20 cellular contexts compared by ENCODE assay signal in genomic region chr2:46806526-46806925, GRCh38.
A peak's percentile ranks its signal among the peaks of the same experiment; 100 is the strongest.
DNase-seq lines count a peak whose midpoint lies in the region; ATAC-seq, FAIRE-seq and TF ChIP-seq lines count a peak whose summit lies in the region.
"Had no signal": no experiment of that assay in that cellular context is flagged by ENCODE, and none has a peak within 500 bp of the region (broad histone marks: within the 10 kb centered on the region; RNA-seq: fewer than 3 reads in every experiment).

No MANE protein-coding gene starts in this region.

- H3K36me3 ChIP-seq in endothelial cell of umbilical vein (ENCODE audit: control insufficient read depth in 2 of 2, extremely low read depth in 1 of 2, insufficient read depth in 2 of 2, low read length in 2 of 2) (no peaks in the 10 kb centered on the region), osteoblast (ENCODE audit: insufficient read depth, low read length) (peaks cover 8% of the 10 kb centered on the region), Peyer's patch (no peaks in the 10 kb centered on the region)

- no peak for ATAC-seq in GM18511 (IDR thresholded peaks at IDR 0.05; ENCODE audit: unreplicated experiment)
- ATAC-seq: right cardiac atrium had no signal

- POLR2A ChIA-PET in endothelial cell of umbilical vein (lab: Charles Lee) = no interaction called here

- H3K4me2 ChIP-seq in endothelial cell of umbilical vein (ENCODE audit: insufficient read depth, low read length) (peak overlapping the region; percentile 30), osteoblast (ENCODE audit: insufficient read depth, low read length) (peak overlapping the region; percentile 25)

- H3K9ac ChIP-seq in endothelial cell of umbilical vein (replicated peaks; ENCODE audit: extremely low read depth, insufficient read depth, low read length) = no peak overlapping the region

- H3K79me2 ChIP-seq in endothelial cell of umbilical vein (ENCODE audit: control insufficient read depth, insufficient read depth, low read length) (no peaks in the 10 kb centered on the region), osteoblast (ENCODE audit: insufficient read depth, low read length) (no peaks in the 10 kb centered on the region)

- peak; percentile 90 for DNase-seq in ELR (ENCODE audit: low read depth)
- DNase-seq in NCI-H226 = peak; percentile 71
- DNase-seq in endothelial cell of umbilical vein (ENCODE audit: low read depth, low spot score) = peak; percentile 59
- DNase-seq in osteoblast (ENCODE audit: insufficient read length, low spot score, missing footprints) = peak; percentile 79
- DNase-seq in Peyer's patch = no peak
- no peak for DNase-seq in T-helper 9 cell
- DNase-seq in activated CD4-positive, alpha-beta T cell treated with anti-CD3 and anti-CD28 coated beads for 4 hours = no peak
- DNase-seq: amniotic stem cell; cerebellar nuclear complex; DMS79 treated with DMSO at 0.1 percent for 48 hours; KBM-7; NCI-H1092; NCI-H69; occipital lobe; OCI-M1; right cardiac atrium; stimulated activated naive CD4-positive, alpha-beta T cell treated with Interleukin-2 at 50 U/mL for 16 hours; T1000 had no signal

- TF ChIP-seq CTCF in endothelial cell of umbilical vein (IDR thresholded peaks at IDR 0.05; ENCODE audit: extremely low read depth in 1 of 2, insufficient read depth in 1 of 2, low read depth in 1 of 2, low read length in 2 of 2) = no peak
- no peak for TF ChIP-seq CTCF in osteoblast (IDR thresholded peaks at IDR 0.05; ENCODE audit: extremely low read depth, low read depth, low read length)
- no peak for TF ChIP-seq CTCF in Peyer's patch (IDR thresholded peaks at IDR 0.05)

- no peaks in the 10 kb centered on the region for H3K9me3 ChIP-seq in endothelial cell of umbilical vein (replicated peaks; ENCODE audit: control insufficient read depth, insufficient read depth, low read length)
- H3K9me3 ChIP-seq in osteoblast (ENCODE audit: low read depth, low read length) = no peaks in the 10 kb centered on the region
- no peaks in the 10 kb centered on the region for H3K9me3 ChIP-seq in Peyer's patch

- H4K20me1 ChIP-seq in endothelial cell of umbilical vein (replicated peaks; ENCODE audit: control insufficient read depth, extremely low read depth, insufficient read depth, low read length) (no peaks in the 10 kb centered on the region), osteoblast (ENCODE audit: insufficient read depth, low read length) (no peaks in the 10 kb centered on the region)

- H3K27ac ChIP-seq in endothelial cell of umbilical vein (ENCODE audit: insufficient read depth, low read depth, low read length) = no peak overlapping the region
- H3K27ac ChIP-seq in osteoblast (ENCODE audit: low read depth, low read length) = peak overlapping the region; percentile 93
- no peak overlapping the region for H3K27ac ChIP-seq in Peyer's patch

- H3K4me1 ChIP-seq in endothelial cell of umbilical vein (ENCODE audit: control insufficient read depth, extremely low read depth, insufficient read depth, low read length) (peaks cover 8% of the 10 kb centered on the region), osteoblast (ENCODE audit: insufficient read depth, low read length) (peaks cover 55% of the 10 kb centered on the region), Peyer's patch (no peaks in the 10 kb centered on the region)

- peak; percentile 53 for FAIRE-seq in endothelial cell of umbilical vein (lab: Jason Lieb, UNC)
- FAIRE-seq: H1 had no signal

- intact Hi-C loops in endothelial cell of umbilical vein (cut with micrococcal nuclease) = no loop called here

- dilution Hi-C loops in endothelial cell of umbilical vein (cut with MboI; ENCODE audit: extremely low pct_ligation_motif_present, low sequenced_read_pairs) = no loop called here

- H2AFZ ChIP-seq in endothelial cell of umbilical vein (ENCODE audit: low read depth, low read length) = peak overlapping the region; percentile 71
- H2AFZ ChIP-seq in osteoblast (ENCODE audit: low read length) = no peak overlapping the region

- CTCF ChIA-PET in endothelial cell of umbilical vein (lab: Charles Lee) = interaction anchor here (1.4 to 2.4 kb wide), 2 partner anchors 9 to 70 kb away, joined by 6 read pairs; no protein-coding TSS in a partner anchor

- H3K27me3 ChIP-seq in endothelial cell of umbilical vein (ENCODE audit: control insufficient read depth in 2 of 2, insufficient read depth in 2 of 2, low read length in 2 of 2) = no peaks in the 10 kb centered on the region
- H3K27me3 ChIP-seq in osteoblast (ENCODE audit: insufficient read depth, low read length) = no peaks in the 10 kb centered on the region
- no peaks in the 10 kb centered on the region for H3K27me3 ChIP-seq in Peyer's patch

- no peak overlapping the region for H3K4me3 ChIP-seq in endothelial cell of umbilical vein (replicated peaks in 1 of 3; ENCODE audit: insufficient read depth in 1 of 3, low read depth in 1 of 3, low read length in 3 of 3)
- no peak overlapping the region for H3K4me3 ChIP-seq in osteoblast (ENCODE audit: insufficient read depth, low read length)
- H3K4me3 ChIP-seq in Peyer's patch = no peak overlapping the region

- H3K9me1 ChIP-seq in endothelial cell of umbilical vein (replicated peaks; ENCODE audit: control insufficient read depth, extremely low read depth, insufficient read depth, low read length) = no peaks in the 10 kb centered on the region

- BruUV-seq in endothelial cell of umbilical vein (replicated peaks; lab: Mats Ljungman, UMichigan) = no TSS peak

- TF ChIP-seq POLR2A in endothelial cell of umbilical vein (IDR thresholded peaks at IDR 0.05; ENCODE audit: low read depth, low read length) = no peak
- TF ChIP-seq POLR2A in Peyer's patch (IDR thresholded peaks at IDR 0.05) = no peak

TF ChIP-seq in endothelial cell of umbilical vein, 7 proteins besides CTCF, POLR2A, EP300 and RAD21:
- TF ChIP-seq GATA2 (IDR thresholded peaks at IDR 0.05; ENCODE audit: insufficient read depth, insufficient read length, low read depth, low read length) (peak; percentile 35), MAX (IDR thresholded peaks at IDR 0.05; ENCODE audit: insufficient read depth, insufficient read length) (no peak)

Comparison
In these comparisons a context has a peak if more than half of its experiments do, and no peak if none do; other contexts are left out.
1. DNase-seq: peak in ELR (single experiment), NCI-H226 (single experiment), endothelial cell of umbilical vein (single experiment) and osteoblast (single experiment); none in Peyer's patch (0 of 3), T-helper 9 cell (single experiment) and activated CD4-positive, alpha-beta T cell treated with anti-CD3 and anti-CD28 coated beads for 4 hours (0 of 2).